Comparison of ENCODE assay signal across 16 cellular contexts in genomic region chr9:122226142-122226757, GRCh38. TPM values are rescaled to one million over a fixed set of nuclear protein-coding genes. Genes with fewer than 3 reads are reported as not detected.
DNase-seq lines count a peak whose midpoint lies in the region; ATAC-seq and TF ChIP-seq lines count a peak whose summit lies in the region.
"Had no signal": no experiment of that assay in that cellular context is flagged by ENCODE, and none has a peak within 500 bp of the region (broad histone marks: within the 10 kb centered on the region; RNA-seq: fewer than 3 reads in every experiment).

No MANE protein-coding gene starts in this region.

- H3K36me3 Mint-ChIP-seq in activated T-cell treated with anti-CD3 and anti-CD28 coated beads, Interleukin-2, amount 50 U/mL, for 4 hours (ENCODE audit: insufficient read depth), result no peaks in the 10 kb centered on the region

- WGBS in suprapubic skin, result 3% methylated on average over 13 of the region's 51 CpGs

- DNase-seq in activated T-cell treated with anti-CD3 and anti-CD28 coated beads, Interleukin-2, amount 50 U/mL, for 4 hours, result no peak
- no peak for DNase-seq in activated T-cell treated with anti-CD3 and anti-CD28 coated beads for 4 hours
- DNase-seq in dorsolateral prefrontal cortex, result no peak
- DNase-seq in lower lobe of right lung, result no peak
- DNase-seq in suprapubic skin (ENCODE audit: low spot score in 2 of 2), result no peak
- DNase-seq in cerebellar cortex (ENCODE audit: low spot score), result no peak
- no peak for DNase-seq in activated CD4-positive, alpha-beta T cell treated with anti-CD3 and anti-CD28 coated beads, Interleukin-2, amount 50 U/mL, for 48 hours
- DNase-seq: activated CD8-positive, alpha-beta T cell treated with anti-CD3 and anti-CD28 coated beads, Interleukin-2, amount 10 ng/mL, durations not matched to agents 7 days and 5 days; CD4-positive, alpha-beta T cell; NCI-H2029 treated with DMSO at 0.1 percent for 48 hours; NCI-H526 treated with DMSO at 0.1 percent for 48 hours; ovary; PC-9 had no signal

- H3K4me1 ChIP-seq in lower lobe of right lung (peaks cover 32% of the 10 kb centered on the region), suprapubic skin (peaks cover 42% of the 10 kb centered on the region)
- H3K4me1 ChIP-seq: foreskin keratinocyte had no signal

- H3K27ac ChIP-seq in dorsolateral prefrontal cortex, result peak overlapping the region in 14 of 59 donors; percentile 14 to 64 (median 41)
- no peak overlapping the region for H3K27ac ChIP-seq in lower lobe of right lung
- H3K27ac ChIP-seq in suprapubic skin, result no peak overlapping the region
- H3K27ac ChIP-seq: foreskin keratinocyte, ovary, PC-9 had no signal

- peak overlapping the region; percentile 2 for H3K4me3 Mint-ChIP-seq in activated T-cell treated with anti-CD3 and anti-CD28 coated beads, Interleukin-2, amount 50 U/mL, for 4 hours
- H3K4me3 Mint-ChIP-seq: activated CD8-positive, alpha-beta T cell treated with anti-CD3 and anti-CD28 coated beads, Interleukin-2, amount 10 ng/mL, durations not matched to agents 7 days and 5 days; CD4-positive, alpha-beta T cell had no signal

- H3K9me3 ChIP-seq in lower lobe of right lung, result no peaks in the 10 kb centered on the region
- no peaks in the 10 kb centered on the region for H3K9me3 ChIP-seq in suprapubic skin
- H3K9me3 ChIP-seq: ovary had no signal

- TF ChIP-seq CTCF in dorsolateral prefrontal cortex (IDR thresholded peaks at IDR 0.05 in 54 of 56, conservative IDR thresholded peaks at IDR 0.05 in 2 of 56; ENCODE audit: low read depth in 1 of 56, partially characterized antibody in 56 of 56), result no peak
- no peak for TF ChIP-seq CTCF in lower lobe of right lung (IDR thresholded peaks at IDR 0.05)
- TF ChIP-seq CTCF in suprapubic skin (IDR thresholded peaks at IDR 0.05), result no peak

- ATAC-seq in activated T-cell treated with anti-CD3 and anti-CD28 coated beads, Interleukin-2, amount 50 U/mL, for 4 hours, result no peak
- ATAC-seq in lower lobe of right lung, result no peak
- ATAC-seq in GM19324 (IDR thresholded peaks at IDR 0.05; ENCODE audit: low FRiP score, unreplicated experiment), result no peak
- ATAC-seq: activated CD8-positive, alpha-beta T cell treated with anti-CD3 and anti-CD28 coated beads, Interleukin-2, amount 10 ng/mL, durations not matched to agents 7 days and 5 days had no signal

- H3K4me3 ChIP-seq in dorsolateral prefrontal cortex (peak overlapping the region in 53 of 59 donors; percentile 2 to 70 (median 44)), lower lobe of right lung (peak overlapping the region; percentile 50), suprapubic skin (peak overlapping the region; percentile 53)
- H3K4me3 ChIP-seq: ovary, PC-9 had no signal

- H3K27me3 ChIP-seq in dorsolateral prefrontal cortex, result peaks cover 14 to 99% (median 84%) of the 10 kb centered on the region in 45 donors
- peaks cover 73% of the 10 kb centered on the region for H3K27me3 ChIP-seq in lower lobe of right lung (ENCODE audit: low read depth)
- H3K27me3 ChIP-seq in suprapubic skin, result peaks cover 99% of the 10 kb centered on the region
- H3K27me3 ChIP-seq: ovary had no signal

- peaks cover 7% of the 10 kb centered on the region for H3K4me1 Mint-ChIP-seq in activated T-cell treated with anti-CD3 and anti-CD28 coated beads, Interleukin-2, amount 50 U/mL, for 4 hours (ENCODE audit: low read depth)

- H3K9me3 Mint-ChIP-seq in activated T-cell treated with anti-CD3 and anti-CD28 coated beads, Interleukin-2, amount 50 U/mL, for 4 hours, result no peaks in the 10 kb centered on the region
- H3K9me3 Mint-ChIP-seq: CD4-positive, alpha-beta T cell had no signal

- intact Hi-C loops in dorsolateral prefrontal cortex (cut with DNase I) (no loop called here), lower lobe of right lung (cut with DNase I) (no loop called here)

- TF ChIP-seq POLR2A in suprapubic skin (IDR thresholded peaks at IDR 0.05), result no peak

- H3K36me3 ChIP-seq in lower lobe of right lung, result no peaks in the 10 kb centered on the region
- H3K36me3 ChIP-seq in suprapubic skin, result no peaks in the 10 kb centered on the region
- H3K36me3 ChIP-seq: ovary had no signal

- peaks cover 47% of the 10 kb centered on the region for H3K27me3 Mint-ChIP-seq in activated T-cell treated with anti-CD3 and anti-CD28 coated beads, Interleukin-2, amount 50 U/mL, for 4 hours (ENCODE audit: low read depth)

- TF ChIP-seq EP300 in suprapubic skin (IDR thresholded peaks at IDR 0.05), result no peak

RNA-seq across cellular contexts. Expression of gene LHX6, which starts 2.5 kb away (rescaled TPM):
- total RNA-seq in activated T-cell treated with anti-CD3 and anti-CD28 coated beads, Interleukin-2, amount 50 U/mL, for 4 hours, result under 1 TPM in 1 of 3 donors, not detected in 2; 0.11 TPM
- total RNA-seq in dorsolateral prefrontal cortex, result 10 to 100 TPM in 95 of 120 experiments, 1 to 10 TPM in 25; 4.6 to 27.9 (median 13.8) TPM
- 8.1 TPM for total RNA-seq in lower lobe of right lung
- 1 to 10 TPM; 1.4 to 7.3 (median 3.4) TPM for total RNA-seq in suprapubic skin
- total RNA-seq: A673; activated CD8-positive, alpha-beta T cell treated with anti-CD3 and anti-CD28 coated beads, Interleukin-2, amount 10 ng/mL, durations not matched to agents 7 days and 5 days; CD4-positive, alpha-beta T cell; PC-9 had no signal

RNA-seq across cellular contexts. Expression of gene RBM18, which starts 38.4 kb away (rescaled TPM):
- 10 to 100 TPM; 32.4 to 37.8 (median 36.2) TPM for total RNA-seq in activated T-cell treated with anti-CD3 and anti-CD28 coated beads, Interleukin-2, amount 50 U/mL, for 4 hours
- 10 to 100 TPM; 14.1 to 43.0 (median 29.6) TPM for total RNA-seq in dorsolateral prefrontal cortex
- 21.7 TPM for total RNA-seq in lower lobe of right lung
- total RNA-seq in suprapubic skin, result 10 to 100 TPM; 10.2 to 15.8 (median 11.9) TPM

RNA-seq across cellular contexts. Expression of gene MRRF, which starts 38.4 kb away (rescaled TPM):
- 10 to 100 TPM; 93.0 to 94.4 (median 93.3) TPM for total RNA-seq in activated T-cell treated with anti-CD3 and anti-CD28 coated beads, Interleukin-2, amount 50 U/mL, for 4 hours
- 10 to 100 TPM; 21.9 to 44.0 (median 29.3) TPM for total RNA-seq in dorsolateral prefrontal cortex
- 30.2 TPM for total RNA-seq in lower lobe of right lung
- total RNA-seq in suprapubic skin, result 10 to 100 TPM; 41.3 to 75.2 (median 44.2) TPM
